Comparison of ENCODE assay signal across 28 cellular contexts in genomic region chr6:70900061-70900460, GRCh38. TPM values are rescaled to one million over a fixed set of nuclear protein-coding genes. Genes with fewer than 3 reads are reported as not detected.
"Had no signal": no experiment of that assay in that cellular context is flagged by ENCODE, and none has a peak within 500 bp of the region (broad histone marks: within the 10 kb centered on the region; RNA-seq: fewer than 3 reads in every experiment).

No MANE protein-coding gene starts in this region.

- H3K4me3 ChIP-seq: colonic mucosa, esophagus squamous epithelium, gastrocnemius medialis, left lung, lower lobe of right lung, mucosa of descending colon had no signal

- ATAC-seq: effector memory CD8-positive, alpha-beta T cell; esophagus mucosa; gastrocnemius medialis; left lung; lower lobe of right lung; mucosa of descending colon had no signal

- H3K27ac ChIP-seq: colonic mucosa, epithelial cell of prostate, esophagus squamous epithelium, gastrocnemius medialis, left lung, lower lobe of right lung had no signal

- H3K36me3 ChIP-seq: colonic mucosa, esophagus squamous epithelium, gastrocnemius medialis, left lung, lower lobe of right lung had no signal

- H3K27me3 ChIP-seq: colonic mucosa, esophagus squamous epithelium, gastrocnemius medialis, left lung had no signal

- H3K4me1 ChIP-seq: colonic mucosa, esophagus squamous epithelium, gastrocnemius medialis, left lung, lower lobe of right lung had no signal

- DNase-seq: colonic mucosa; cortex of kidney; effector CD8-positive, alpha-beta T cell; effector memory CD8-positive, alpha-beta T cell; endodermal cell; erythroblast; esophagus squamous epithelium; foreskin fibroblast; foreskin melanocyte; gastrocnemius medialis; glutamatergic neuron; head of caudate nucleus; hippocampal formation; left cardiac atrium; left lung; lower lobe of right lung; mesenchymal stem cell; mucosa of descending colon; naive B cell had no signal

- H3K9me3 ChIP-seq: colonic mucosa, esophagus squamous epithelium, gastrocnemius medialis, left lung, lower lobe of right lung, mucosa of descending colon had no signal

RNA-seq across cellular contexts. Expression of gene B3GAT2, which starts 56.8 kb away (rescaled TPM):
- total RNA-seq: colonic mucosa, dermis microvascular lymphatic vessel endothelial cell, esophagus mucosa, gastrocnemius medialis, glomerular endothelial cell, kidney epithelial cell, left cardiac atrium, lower leg skin, lung microvascular endothelial cell, mesenteric fat pad, mesothelial cell of epicardium had no signal
